Comparison of ENCODE assay signal across 28 cellular contexts in the genomic region with DNA sequence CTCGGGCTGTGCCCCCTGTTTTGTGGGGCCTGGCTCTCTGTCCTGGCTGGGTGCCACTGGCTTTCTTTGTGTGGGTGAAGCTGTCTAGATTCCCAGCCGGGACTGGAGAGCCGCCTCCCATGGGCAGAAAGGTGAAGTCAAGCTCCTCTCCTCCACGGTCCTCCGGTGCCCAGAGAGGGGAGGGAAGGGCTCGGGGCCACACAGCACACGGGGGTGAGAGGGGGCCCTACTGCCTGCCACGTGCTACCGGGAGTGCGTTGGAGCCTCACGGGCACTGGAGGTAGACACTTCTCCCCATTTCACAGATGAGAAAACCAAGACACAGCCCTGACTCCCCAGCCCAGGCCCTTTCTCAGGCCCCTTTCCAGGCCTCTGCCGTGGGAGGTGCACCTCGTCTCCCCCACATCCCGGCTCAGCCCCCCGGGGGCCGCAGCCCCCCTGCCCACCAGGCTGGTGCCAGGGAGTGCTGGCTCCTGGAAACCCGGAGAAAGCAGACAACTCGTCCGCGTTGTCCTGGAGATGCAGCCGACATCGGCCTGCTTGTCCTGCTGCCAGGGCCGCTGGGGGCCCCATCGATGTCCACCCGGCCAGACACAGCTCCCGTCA. TPM values are rescaled to one million over a fixed set of nuclear protein-coding genes. Genes with fewer than 3 reads are reported as not detected.
DNase-seq lines count a peak whose midpoint lies in the region; ATAC-seq and TF ChIP-seq lines count a peak whose summit lies in the region.
"Had no signal": no experiment of that assay in that cellular context is flagged by ENCODE, and none has a peak within 500 bp of the region (broad histone marks: within the 10 kb centered on the region; RNA-seq: fewer than 3 reads in every experiment).

No MANE protein-coding gene starts in this region.

- no peaks in the 10 kb centered on the region for H3K4me1 Mint-ChIP-seq in endodermal cell
- H3K4me1 Mint-ChIP-seq: GM23338 had no signal

- WGBS in endodermal cell (ENCODE audit: insufficient coverage in 1 of 2, insufficient read length in 1 of 2), 2 experiments = 89 to 94% methylated on average over 13 to 26 of the region's 26 CpGs
- no CpG with 5 or more reads among the region's 26 CpGs for WGBS in neuronal stem cell (ENCODE audit: extremely low coverage in 2 of 2, insufficient read length in 2 of 2, insufficient replicate concordance in 1 of 2), 2 donors

- no peak overlapping the region for H3K23ac ChIP-seq in neuronal stem cell (ENCODE audit: low read depth, low read length, poor library complexity)

- H2BK5ac ChIP-seq in neuronal stem cell (ENCODE audit: low read length) = peak overlapping the region; percentile 39

- no peak overlapping the region for H2BK12ac ChIP-seq in neuronal stem cell (ENCODE audit: low read length)

- no peaks in the 10 kb centered on the region for H3K36me3 Mint-ChIP-seq in endodermal cell (ENCODE audit: low read depth)

- peak overlapping the region; percentile 64 for H3K18ac ChIP-seq in neuronal stem cell (ENCODE audit: low read length)

- no peaks in the 10 kb centered on the region for H3K9me3 Mint-ChIP-seq in endodermal cell
- H3K9me3 Mint-ChIP-seq: CD4-positive, alpha-beta T cell; GM23338; HFFc6 had no signal

- no peak overlapping the region for H3K4ac ChIP-seq in neuronal stem cell (ENCODE audit: low read length)

- no peak overlapping the region for H4K8ac ChIP-seq in neuronal stem cell (ENCODE audit: low read depth, low read length)

- no peak for TF ChIP-seq CTCF in endodermal cell (conservative IDR thresholded peaks at IDR 0.05)
- TF ChIP-seq CTCF in foreskin keratinocyte (conservative IDR thresholded peaks at IDR 0.05) = no peak

- no peak overlapping the region for H2AFZ ChIP-seq in neuronal stem cell (ENCODE audit: low read length)
- H2AFZ ChIP-seq: GM23338 had no signal

- H3K9me3 ChIP-seq in endodermal cell (ENCODE audit: control insufficient read depth, low read length) (no peaks in the 10 kb centered on the region), neuronal stem cell (replicated peaks in 1 of 2; ENCODE audit: control insufficient read depth in 2 of 2, insufficient read depth in 1 of 2, low read depth in 1 of 2, low read length in 2 of 2) (no peaks in the 10 kb centered on the region)
- H3K9me3 ChIP-seq: A549; BLaER1 treated with 17β-estradiol and CSF1 and Interleukin-3, amounts not matched to agents 10 nM and 100 nM; HAP-1 had no signal

- H3K27ac ChIP-seq in endodermal cell (ENCODE audit: low read depth, low read length) = peak overlapping the region; percentile 93
- no peak overlapping the region for H3K27ac ChIP-seq in neuronal stem cell (replicated peaks; ENCODE audit: low read length)
- no peak overlapping the region for H3K27ac ChIP-seq in foreskin keratinocyte
- H3K27ac ChIP-seq: A549; BLaER1 treated with 17β-estradiol and CSF1 and Interleukin-3, amounts not matched to agents 10 nM and 100 nM had no signal

- intact Hi-C loops in left ventricle myocardium superior (cut with micrococcal nuclease) = no loop called here
- intact Hi-C loops in cardiac septum (cut with DNase I) = no loop called here

- H3K9ac ChIP-seq in endodermal cell (ENCODE audit: extremely low read depth, low read length, poor library complexity, severe bottlenecking) (no peak overlapping the region), neuronal stem cell (ENCODE audit: low read depth, low read length, poor library complexity) (no peak overlapping the region)

- H3K4me3 ChIP-seq in endodermal cell (ENCODE audit: low read length) = no peak overlapping the region
- no peak overlapping the region for H3K4me3 ChIP-seq in neuronal stem cell (ENCODE audit: low read length in 2 of 2)
- H3K4me3 ChIP-seq: A549; BLaER1 treated with 17β-estradiol and CSF1 and Interleukin-3, amounts not matched to agents 10 nM and 100 nM; GM23338; HAP-1; SK-N-MC had no signal

- no peaks in the 10 kb centered on the region for H3K36me3 ChIP-seq in endodermal cell (ENCODE audit: control insufficient read depth, insufficient read depth, low read length)
- H3K36me3 ChIP-seq in neuronal stem cell (replicated peaks in 1 of 2; ENCODE audit: control insufficient read depth in 2 of 2, insufficient read depth in 2 of 2, low read length in 2 of 2) = no peaks in the 10 kb centered on the region
- H3K36me3 ChIP-seq: BLaER1 treated with 17β-estradiol and CSF1 and Interleukin-3, amounts not matched to agents 10 nM and 100 nM; HAP-1 had no signal

- peaks cover 2% of the 10 kb centered on the region for H3K79me1 ChIP-seq in neuronal stem cell (ENCODE audit: low read depth, low read length)

- peak overlapping the region; percentile 97 for H2AK5ac ChIP-seq in neuronal stem cell (ENCODE audit: low read depth, low read length)

- H3K4me3 Mint-ChIP-seq in endodermal cell = no peak overlapping the region
- H3K4me3 Mint-ChIP-seq: CD4-positive, alpha-beta T cell; GM23338; HFFc6 had no signal

- peaks cover 4% of the 10 kb centered on the region for H3K27me3 Mint-ChIP-seq in endodermal cell (ENCODE audit: insufficient read depth)

- no peak for ATAC-seq in left ventricle myocardium superior
- no peak for ATAC-seq in foreskin keratinocyte
- ATAC-seq: GM23338, PC-3 had no signal

- no peak overlapping the region for H4K91ac ChIP-seq in neuronal stem cell (ENCODE audit: low read depth, low read length, poor library complexity)

- H3K4me1 ChIP-seq in endodermal cell (ENCODE audit: control insufficient read depth, insufficient read depth, low read length) = no peaks in the 10 kb centered on the region
- H3K4me1 ChIP-seq in neuronal stem cell (ENCODE audit: control insufficient read depth in 2 of 2, insufficient read depth in 1 of 2, low read depth in 1 of 2, low read length in 2 of 2) = peaks cover 3 to 10% of the 10 kb centered on the region in 2 donors
- no peaks in the 10 kb centered on the region for H3K4me1 ChIP-seq in foreskin keratinocyte

- DNase-seq in left ventricle myocardium superior (peak; percentile 27), cardiac septum (ENCODE audit: low spot score) (no peak), endodermal cell (no peak), neuronal stem cell (ENCODE audit: low spot score) (no peak), SHP77 treated with DMSO at 0.1 percent for 48 hours (lab: John Stamatoyannopoulos, UW) (no peak), NCI-H1436 (lab: John Stamatoyannopoulos, UW) (no peak), foreskin keratinocyte (no peak)
- DNase-seq: AML-193; CD4-positive, alpha-beta T cell; DMS53; HFFc6; KBM-7; MM.1S; NCI-H1694; NCI-H2029 treated with DMSO at 0.1 percent for 48 hours; NCI-H446 treated with DMSO at 0.1 percent for 48 hours; NCI-H526; NCI-H82; NK-92 treated with Interleukin-12 subunit alpha and Interleukin-12 subunit beta, amount 100 ng/mL, for 24 hours; PC-3; SIG-M5 had no signal

- H3K14ac ChIP-seq in neuronal stem cell (ENCODE audit: low read length) = no peak overlapping the region

- H3K4me2 ChIP-seq in neuronal stem cell (ENCODE audit: insufficient read depth, low read length, poor library complexity, severe bottlenecking) = no peak overlapping the region
- H3K4me2 ChIP-seq: A549, GM23338 had no signal

- peak overlapping the region; percentile 94 for H2BK15ac ChIP-seq in neuronal stem cell (ENCODE audit: low read length)

- no peak overlapping the region for H3K27ac Mint-ChIP-seq in endodermal cell
- H3K27ac Mint-ChIP-seq: CD4-positive, alpha-beta T cell; GM23338; HFFc6 had no signal

- peaks cover 30% of the 10 kb centered on the region for H3K27me3 ChIP-seq in endodermal cell (ENCODE audit: control insufficient read depth, insufficient read depth, low read length, poor library complexity, severe bottlenecking)
- peaks cover 0 to 95% (median 31%) of the 10 kb centered on the region in 3 experiments for H3K27me3 ChIP-seq in neuronal stem cell (ENCODE audit: control insufficient read depth in 3 of 3, insufficient read depth in 3 of 3, low read depth in 1 of 3, low read length in 3 of 3)
- H3K27me3 ChIP-seq in foreskin keratinocyte = peaks cover 48% of the 10 kb centered on the region

- H2BK120ac ChIP-seq in neuronal stem cell (ENCODE audit: low read depth, low read length) = peak overlapping the region; percentile 72

RNA-seq across cellular contexts. Expression of a gene that starts 55.8 kb away (rescaled TPM):
- total RNA-seq in left ventricle myocardium superior = not detected
- total RNA-seq in cardiac septum = not detected
- total RNA-seq in endodermal cell = under 1 TPM in 1 of 2 donors, not detected in 1; 0.13 TPM
- polyA plus RNA-seq in endodermal cell (2013, experiment 1 of 2) = 15.6 TPM
- 11.1 TPM for polyA plus RNA-seq in endodermal cell (2013, experiment 2 of 2)
- 0.01 TPM for polyA plus RNA-seq in neuronal stem cell (2013, experiment 1 of 2)
- 0.01 TPM for polyA plus RNA-seq in neuronal stem cell (2013, experiment 2 of 2)
- not detected in 2 replicates for total RNA-seq in foreskin keratinocyte
- not detected in 2 replicates for polyA plus RNA-seq in foreskin keratinocyte
- total RNA-seq: CD4-positive, alpha-beta T cell; Daoy; GM23338; HFFc6; PC-3; RPMI7951 had no signal
- polyA plus RNA-seq: A549, GM23338 had no signal
